In genomic region chr13:26066512-26066911, GRCh38 we compare ENCODE assay signal across 2 cellular contexts. TPM values are rescaled to one million over a fixed set of nuclear protein-coding genes. Genes with fewer than 3 reads are reported as not detected.
"Had no signal": no experiment of that assay in that cellular context is flagged by ENCODE, and none has a peak within 500 bp of the region (broad histone marks: within the 10 kb centered on the region; RNA-seq: fewer than 3 reads in every experiment).

No MANE protein-coding gene starts in this region.

RNA-seq across cellular contexts. Expression of gene SHISA2, which starts 14.7 kb away (rescaled TPM):
- total RNA-seq: PC-9 had no signal
- polyA plus RNA-seq: SK-N-SH had no signal
